In the genomic region with DNA sequence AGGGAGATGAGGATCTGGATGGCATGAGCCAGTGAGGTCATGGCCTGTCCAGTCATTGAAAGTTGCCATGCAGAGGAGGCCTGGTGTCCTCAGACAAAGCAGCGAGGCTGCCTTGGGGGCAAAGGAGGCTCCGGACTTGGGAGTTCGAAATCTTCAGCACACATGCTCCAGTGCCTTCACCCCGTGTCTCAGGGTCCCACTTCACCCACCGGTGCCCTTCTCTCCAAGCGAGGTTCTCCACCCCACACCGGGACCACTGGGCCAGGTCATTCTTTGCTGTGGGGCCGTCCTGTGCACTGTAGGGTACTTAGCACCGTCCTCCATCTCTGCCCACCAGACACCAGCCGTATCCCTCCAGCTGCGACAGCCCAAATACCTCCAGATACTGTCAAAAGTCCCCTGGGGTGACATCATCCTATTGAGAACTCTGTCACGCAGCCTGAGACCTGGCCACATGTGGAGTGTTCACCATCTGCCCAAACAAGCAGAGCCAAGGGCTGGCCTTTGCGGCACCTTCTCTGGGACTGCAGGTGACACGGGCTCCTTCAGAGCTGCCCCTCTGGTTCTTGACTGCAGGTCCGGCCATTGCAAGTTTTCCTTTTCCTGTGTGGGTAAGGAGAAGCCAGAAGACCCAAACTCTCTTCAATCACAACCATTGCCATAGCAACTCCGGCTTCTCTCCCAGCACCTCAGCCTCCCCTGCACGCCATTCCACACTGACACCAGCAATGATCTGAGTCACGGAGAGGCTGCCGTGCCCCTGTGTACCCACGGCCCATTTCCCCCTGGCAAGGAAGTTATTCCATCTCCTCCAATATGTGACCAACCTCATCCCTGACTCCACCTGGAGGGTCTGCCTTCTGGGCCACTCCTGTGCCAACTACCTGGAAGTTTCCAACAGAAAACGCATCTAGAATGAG, we compare ENCODE assay signal across 26 cellular contexts. TPM values are rescaled to one million over a fixed set of nuclear protein-coding genes. Genes with fewer than 3 reads are reported as not detected.
DNase-seq lines count a peak whose midpoint lies in the region; ATAC-seq, FAIRE-seq and TF ChIP-seq lines count a peak whose summit lies in the region.
"Had no signal": no experiment of that assay in that cellular context is flagged by ENCODE, and none has a peak within 500 bp of the region (broad histone marks: within the 10 kb centered on the region; RNA-seq: fewer than 3 reads in every experiment).

No MANE protein-coding gene starts in this region.

- no peak overlapping the region for H2BK5ac ChIP-seq in H1 (ENCODE audit: low read depth, low read length)

- H3K4me1 ChIP-seq in H1 (replicated peaks in 1 of 4; ENCODE audit: control insufficient read depth in 3 of 4, insufficient read depth in 4 of 4, low read length in 3 of 4) (peaks cover 0 to 13% (median 2%) of the 10 kb centered on the region in 4 experiments; a peak in 4 of 7 replicates), transverse colon (peaks cover 0 to 5% (median 1%) of the 10 kb centered on the region in 4 donors), ascending aorta (no peaks in the 10 kb centered on the region)
- H3K4me1 ChIP-seq: BLaER1 treated with 17β-estradiol and CSF1 and Interleukin-3, amounts not matched to agents 10 nM and 100 nM had no signal

- no peaks in the 10 kb centered on the region for H3K27me3 Mint-ChIP-seq in activated T-helper 17 cell treated with anti-CD3 and anti-CD28 coated beads, Interleukin-2, amount 50 U/mL, for 72 hours
- H3K27me3 Mint-ChIP-seq: IgD-negative memory B cell had no signal

- no peaks in the 10 kb centered on the region for H3K9me3 ChIP-seq in H1 (ENCODE audit: insufficient read depth in 2 of 2, low read depth in 1 of 2, low read length in 1 of 2)
- no peaks in the 10 kb centered on the region for H3K9me3 ChIP-seq in transverse colon
- no peaks in the 10 kb centered on the region for H3K9me3 ChIP-seq in ascending aorta
- H3K9me3 ChIP-seq: BLaER1 treated with 17β-estradiol and CSF1 and Interleukin-3, amounts not matched to agents 10 nM and 100 nM; SK-N-SH had no signal

- no peak overlapping the region for H4K8ac ChIP-seq in H1 (ENCODE audit: extremely low read depth, insufficient read depth, low read length)

- H3K56ac ChIP-seq in H1 (replicated peaks; ENCODE audit: insufficient read length, low read depth, low read length), result no peak overlapping the region

- H4K91ac ChIP-seq in H1 (replicated peaks; ENCODE audit: insufficient read length, low read length), result no peak overlapping the region

- H3K9ac ChIP-seq in H1 (replicated peaks in 1 of 4; ENCODE audit: extremely low read depth in 1 of 4, low read depth in 3 of 4, low read length in 3 of 4), result no peak overlapping the region
- H3K9ac ChIP-seq: BLaER1 treated with 17β-estradiol and CSF1 and Interleukin-3, amounts not matched to agents 10 nM and 100 nM; SK-N-SH had no signal

- H3K4me2 ChIP-seq in H1 (ENCODE audit: insufficient read depth in 1 of 2, low read depth in 2 of 2, low read length in 2 of 2), result peak overlapping the region in 1 of 2 experiments; percentile 19; a peak in 1 of 4 replicates
- H3K4me2 ChIP-seq: BLaER1 treated with 17β-estradiol and CSF1 and Interleukin-3, amounts not matched to agents 10 nM and 100 nM; SK-N-SH had no signal

- no peaks in the 10 kb centered on the region for H3K79me2 ChIP-seq in H1 (ENCODE audit: control insufficient read depth in 1 of 2, insufficient read depth in 2 of 2, low read length in 2 of 2)

- H2BK120ac ChIP-seq in H1 (replicated peaks; ENCODE audit: low read depth, low read length), result no peak overlapping the region

- no peak for TF ChIP-seq CTCF in H1 (IDR thresholded peaks at IDR 0.05; ENCODE audit: control extremely low read depth in 1 of 3, insufficient read depth in 1 of 3, low read depth in 1 of 3, low read length in 3 of 3)
- no peak for TF ChIP-seq CTCF in transverse colon (IDR thresholded peaks at IDR 0.05)
- no peak for TF ChIP-seq CTCF in ascending aorta (IDR thresholded peaks at IDR 0.05)

- no peak overlapping the region for H2AFZ ChIP-seq in H1 (ENCODE audit: low read length)

- peak; percentile 50 for DNase-seq in activated effector memory CD4-positive, alpha-beta T cell treated with anti-CD3 and anti-CD28 coated beads, Interleukin-2, amount 50 U/mL, for 16 hours
- DNase-seq in activated effector memory CD4-positive, alpha-beta T cell treated with Interleukin-2 at 50 U/mL for 16 hours, result no peak
- DNase-seq in H1 (ENCODE audit: low read depth in 1 of 2, low spot score in 2 of 2) (no peak), mesenteric fat pad (ENCODE audit: low spot score) (peak; percentile 79), transverse colon (peak; percentile 5), COLO668 (lab: John Stamatoyannopoulos, UW; ENCODE audit: unreplicated experiment) (no peak), ascending aorta (ENCODE audit: low spot score in 2 of 2) (no peak)
- DNase-seq: ACHN; CD4-positive, alpha-beta memory T cell; DND-41; GOT3; Karpas-422; MV-4-11; NCI-H1694; NCI-H2081; NCI-H2171; NCI-H526; OCI-M1; SIG-M5; SK-N-SH had no signal

- H3K27ac ChIP-seq in H1 (ENCODE audit: low read depth, low read length) (no peak overlapping the region), transverse colon (no peak overlapping the region), ascending aorta (no peak overlapping the region)
- H3K27ac ChIP-seq: 22Rv1; BLaER1 treated with 17β-estradiol and CSF1 and Interleukin-3, amounts not matched to agents 10 nM and 100 nM had no signal

- TF ChIP-seq POLR2A in H1 (IDR thresholded peaks at IDR 0.05; ENCODE audit: control extremely low read depth in 1 of 2, low read depth in 2 of 2, low read length in 2 of 2), result no peak
- no peak for TF ChIP-seq POLR2A in transverse colon (IDR thresholded peaks at IDR 0.05)

- H3K23ac ChIP-seq in H1 (ENCODE audit: insufficient read length), result no peak overlapping the region

- H3K36me3 ChIP-seq in H1 (ENCODE audit: control insufficient read depth in 2 of 4, insufficient read depth in 4 of 4, low read length in 3 of 4) (no peaks in the 10 kb centered on the region), transverse colon (no peaks in the 10 kb centered on the region), ascending aorta (no peaks in the 10 kb centered on the region)
- H3K36me3 ChIP-seq: BLaER1 treated with 17β-estradiol and CSF1 and Interleukin-3, amounts not matched to agents 10 nM and 100 nM had no signal

- peak overlapping the region; percentile 87; the same call in 1 of the 2 replicates for H2BK12ac ChIP-seq in H1 (ENCODE audit: low read depth, low read length)

- H3K4me3 ChIP-seq in H1 (ENCODE audit: extremely low read depth in 1 of 4, insufficient read depth in 2 of 4, low read depth in 3 of 4, low read length in 4 of 4) (no peak overlapping the region), transverse colon (no peak overlapping the region), ascending aorta (no peak overlapping the region)
- H3K4me3 ChIP-seq: BLaER1 treated with 17β-estradiol and CSF1 and Interleukin-3, amounts not matched to agents 10 nM and 100 nM had no signal

- peak overlapping the region; percentile 72; the same call in 1 of the 2 replicates for H2BK15ac ChIP-seq in H1 (ENCODE audit: low read length)

- H4K5ac ChIP-seq in H1 (ENCODE audit: insufficient read length, low read depth, low read length), result peak overlapping the region; percentile 9

- no peaks in the 10 kb centered on the region for H3K4me1 Mint-ChIP-seq in activated T-helper 17 cell treated with anti-CD3 and anti-CD28 coated beads, Interleukin-2, amount 50 U/mL, for 72 hours
- H3K4me1 Mint-ChIP-seq: CD4-positive, alpha-beta memory T cell; IgD-negative memory B cell had no signal

- H3K23me2 ChIP-seq in H1 (ENCODE audit: low read depth, low read length), result peaks cover 17% of the 10 kb centered on the region; the same call in 1 of the 2 replicates

- no peak overlapping the region for H3K4me3 Mint-ChIP-seq in activated T-helper 17 cell treated with anti-CD3 and anti-CD28 coated beads, Interleukin-2, amount 50 U/mL, for 72 hours
- H3K4me3 Mint-ChIP-seq: CD4-positive, alpha-beta memory T cell; IgD-negative memory B cell had no signal

- no peaks in the 10 kb centered on the region for H3K36me3 Mint-ChIP-seq in activated T-helper 17 cell treated with anti-CD3 and anti-CD28 coated beads, Interleukin-2, amount 50 U/mL, for 72 hours (ENCODE audit: low read depth)
- H3K36me3 Mint-ChIP-seq: CD4-positive, alpha-beta memory T cell; IgD-negative memory B cell had no signal

- TF ChIP-seq EP300 in H1 (IDR thresholded peaks at IDR 0.05; ENCODE audit: borderline replicate concordance in 1 of 2, low read depth in 2 of 2, low read length in 2 of 2) (no peak), transverse colon (IDR thresholded peaks at IDR 0.05; ENCODE audit: low read depth) (no peak)

- no peak overlapping the region for H3K14ac ChIP-seq in H1 (ENCODE audit: insufficient read length)

- peaks cover 0 to 5% (median 1%) of the 10 kb centered on the region in 4 experiments; a peak in 3 of 7 replicates for H3K27me3 ChIP-seq in H1 (replicated peaks in 1 of 4; ENCODE audit: control insufficient read depth in 3 of 4, extremely low read depth in 1 of 4, insufficient read depth in 3 of 4, low read length in 3 of 4)
- H3K27me3 ChIP-seq in transverse colon, result no peaks in the 10 kb centered on the region
- H3K27me3 ChIP-seq in ascending aorta, result no peaks in the 10 kb centered on the region
- H3K27me3 ChIP-seq: BLaER1 treated with 17β-estradiol and CSF1 and Interleukin-3, amounts not matched to agents 10 nM and 100 nM had no signal

- in situ Hi-C loops in transverse colon (cut with MboI; ENCODE audit: low pct_ligation_motif_present in 1 of 4, low pct_unique_long_range_greater_than_20kb in 1 of 4, low sequenced_read_pairs in 3 of 4), result no loop called here

- H3K4ac ChIP-seq in H1 (replicated peaks; ENCODE audit: insufficient read length, low read depth, low read length), result no peak overlapping the region

- H2AK5ac ChIP-seq in H1 (ENCODE audit: low read depth, low read length), result no peak overlapping the region

- no peak overlapping the region for H2BK20ac ChIP-seq in H1 (ENCODE audit: low read length)

- TF ChIP-seq RAD21 in H1 (IDR thresholded peaks at IDR 0.05 in 1 of 2, conservative IDR thresholded peaks at IDR 0.05 in 1 of 2; ENCODE audit: low read depth in 2 of 2, low read length in 2 of 2), result no peak

- H3K27ac Mint-ChIP-seq in activated T-helper 17 cell treated with anti-CD3 and anti-CD28 coated beads, Interleukin-2, amount 50 U/mL, for 72 hours, result no peak overlapping the region
- H3K27ac Mint-ChIP-seq: CD4-positive, alpha-beta memory T cell; IgD-negative memory B cell had no signal

- intact Hi-C loops in transverse colon (cut with DNase I; ENCODE audit: low total_unique reads) (no loop called here), ascending aorta (cut with DNase I) (no loop called here)

- ATAC-seq in activated T-helper 17 cell treated with anti-CD3 and anti-CD28 coated beads, Interleukin-2, amount 50 U/mL, for 72 hours (replicated peaks), result no peak
- ATAC-seq: HCT116 had no signal

- no peaks in the 10 kb centered on the region for H3K9me3 Mint-ChIP-seq in activated T-helper 17 cell treated with anti-CD3 and anti-CD28 coated beads, Interleukin-2, amount 50 U/mL, for 72 hours
- H3K9me3 Mint-ChIP-seq: CD4-positive, alpha-beta memory T cell had no signal

- H3K79me1 ChIP-seq in H1 (ENCODE audit: low read depth, low read length), result no peaks in the 10 kb centered on the region

- no peak overlapping the region for H3K18ac ChIP-seq in H1 (ENCODE audit: extremely low read depth, low read length)

- peaks cover 0 to 3% of the 10 kb centered on the region in 2 experiments for H4K20me1 ChIP-seq in H1 (replicated peaks in 1 of 2; ENCODE audit: control insufficient read depth in 1 of 2, insufficient read depth in 2 of 2, low read length in 2 of 2)

- 95% methylated on average over 21 of the region's 21 CpGs; no CpG with 5 or more reads in 1 of the 2 experiments for WGBS in H1 (ENCODE audit: extremely low coverage in 1 of 2, insufficient coverage in 1 of 2, insufficient read length in 1 of 2, insufficient replicate concordance in 2 of 2, low coverage in 1 of 2, low lambda C conversion rate in 2 of 2, missing lambda C conversion rate in 1 of 2), 2 experiments
- WGBS in transverse colon (ENCODE audit: low coverage in 1 of 2), 2 donors, result 87% methylated on average over 20 of the region's 21 CpGs; no CpG with 5 or more reads in 1 of the 2 donors

- no peak for FAIRE-seq in H1 (lab: Jason Lieb, UNC)
- FAIRE-seq: GM12892 had no signal

- POLR2A ChIA-PET in H1 (lab: Charles Lee; ENCODE audit: partially characterized antibody), result interaction anchor here (1.0 kb wide), 1 partner anchor 10 kb away, joined by 3 read pairs; no protein-coding TSS in a partner anchor

- CTCF ChIA-PET in H1 (lab: Charles Lee; ENCODE audit: partially characterized antibody), result interaction anchor here (0.6 to 1.3 kb wide), 5 partner anchors 8 to 19 kb away, joined by 3 to 4 read pairs (median 3); no protein-coding TSS in a partner anchor

RNA-seq across cellular contexts. Expression of gene PDE9A, which starts 20.4 kb away (rescaled TPM):
- total RNA-seq in H1 (2021; fragmentation: NEBNext Ultra II Directional; extraction: Animal tissue kit (Norgen Biotek cat#: 25700)), result 45.7 and 45.9 TPM in 2 replicates
- 39.2 and 46.7 TPM in 2 replicates for polyA plus RNA-seq in H1 (2011; rRNA removed)
- polyA plus RNA-seq in H1 (2011; cell fraction: cytosol; rRNA removed), result 39.6 TPM
- polyA plus RNA-seq in H1 (2011; cell fraction: nucleus; rRNA removed), result 71.9 TPM
- 36.3 to 41.3 TPM (median 40.5 TPM) in 4 replicates for polyA plus RNA-seq in H1 (2012, experiment 1 of 2)
- 37.8 TPM for polyA plus RNA-seq in H1 (2012, experiment 2 of 2)
- polyA plus RNA-seq in H1 (2013, experiment 1 of 2), result 28.8 TPM
- 30.4 TPM for polyA plus RNA-seq in H1 (2013, experiment 2 of 2)
- polyA minus RNA-seq in H1 (2011; rRNA and poly(A)+ RNA removed), result 22.5 and 33.8 TPM in 2 replicates
- polyA minus RNA-seq in H1 (2011; cell fraction: cytosol; rRNA and poly(A)+ RNA removed), result 25.3 TPM
- polyA minus RNA-seq in H1 (2011; cell fraction: nucleus; rRNA and poly(A)+ RNA removed), result 43.2 TPM
- 7.9 TPM for total RNA-seq in mesenteric fat pad
- 100 to 1,000 TPM in 3 of 4 donors, 10 to 100 TPM in 1; 65.7 to 673 (median 364) TPM for total RNA-seq in transverse colon
- total RNA-seq in ascending aorta, result 2.2 TPM
- 1 to 10 TPM in 1 of 2 donors, under 1 TPM in 1; 0.95 to 6.9 TPM for total RNA-seq in activated T-helper 17 cell treated with anti-CD3 and anti-CD28 coated beads, Interleukin-2, amount 50 U/mL, for 72 hours
- polyA plus RNA-seq: IgD-negative memory B cell had no signal

Comparison
In these comparisons a context has a peak if more than half of its experiments do, and no peak if none do; other contexts are left out.
1. DNase-seq: peak in activated effector memory CD4-positive, alpha-beta T cell treated with anti-CD3 and anti-CD28 coated beads, Interleukin-2, amount 50 U/mL, for 16 hours (single experiment), mesenteric fat pad (single experiment) and transverse colon (single experiment); none in activated effector memory CD4-positive, alpha-beta T cell treated with Interleukin-2 at 50 U/mL for 16 hours (single experiment), H1 (0 of 2), COLO668 (single experiment) and ascending aorta (0 of 2).